Comparison of ENCODE assay signal across 33 cellular contexts in the genomic region with DNA sequence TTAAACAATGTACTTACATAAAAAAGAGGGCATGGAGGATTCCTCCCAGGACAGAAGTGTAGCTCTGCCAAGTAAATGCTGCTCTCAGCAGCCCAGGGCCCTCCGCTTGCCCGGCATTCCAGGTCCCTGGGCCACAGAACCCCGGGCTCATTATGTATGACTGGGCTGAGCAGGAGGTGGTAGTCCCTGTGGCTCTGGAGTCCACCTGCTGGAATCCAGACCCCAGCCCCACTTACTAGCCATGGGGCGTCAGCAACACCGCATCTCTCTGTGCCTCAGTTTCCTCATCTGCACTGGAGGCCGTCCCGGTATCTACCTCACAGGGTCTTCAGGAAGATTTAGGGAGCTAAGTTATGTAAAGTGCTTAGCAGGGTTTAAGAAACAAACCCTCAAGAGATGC.
"Had no signal": no experiment of that assay in that cellular context is flagged by ENCODE, and none has a peak within 500 bp of the region (broad histone marks: within the 10 kb centered on the region; RNA-seq: fewer than 3 reads in every experiment).

No MANE protein-coding gene starts in this region.

- H3K27ac ChIP-seq: adrenal gland, body of pancreas, colonic mucosa, dorsolateral prefrontal cortex, esophagus muscularis mucosa, foreskin keratinocyte, gastrocnemius medialis, WERI-Rb-1 had no signal

- H3K27me3 ChIP-seq: adrenal gland, body of pancreas, colonic mucosa, dorsolateral prefrontal cortex, esophagus muscularis mucosa, foreskin keratinocyte, gastrocnemius medialis had no signal

- H3K9me3 Mint-ChIP-seq: activated B cell treated with CpG ODN at 0.5 μM for 24 hours; activated CD8-positive, alpha-beta T cell treated with anti-CD3 and anti-CD28 coated beads for 36 hours; activated naive CD4-positive, alpha-beta T cell treated with anti-CD3 and anti-CD28 coated beads, Interleukin-2, amount 50 U/mL, for 24 hours; activated naive CD8-positive, alpha-beta T cell treated with anti-CD3 and anti-CD28 coated beads for 36 hours; activated naive CD8-positive, alpha-beta T cell treated with anti-CD3 and anti-CD28 coated beads, Interleukin-2, amount 50 U/mL, for 24 hours; activated T-cell treated with anti-CD3 and anti-CD28 coated beads, Interleukin-2, amount 50 U/mL, for 4 hours; activated T-helper 17 cell treated with anti-CD3 and anti-CD28 coated beads, Interleukin-2, amount 50 U/mL, for 72 hours; dendritic cell treated with granulocyte-macrophage colony-stimulating factor and Interleukin-4, amounts not matched to agents 40 ng/mL and 50 ng/mL, for 4 days; T-cell; T-helper 1 cell treated with Interleukin-12 subunit alpha and Interleukin-12 subunit beta and Interleukin-4 antibody, amounts not matched to agents 30 μg/mL and 1 μg/mL, for 36 hours; T-helper 2 cell treated with Interferon-gamma antibody and Interleukin-4, amounts not matched to agents 5 μg/mL and 100 μg/mL, for 36 hours had no signal

- DNase-seq: activated B cell treated with CpG ODN at 0.5 μM for 24 hours; activated CD4-positive, alpha-beta T cell treated with anti-CD3 and anti-CD28 coated beads for 48 hours; activated CD4-positive, alpha-beta T cell treated with anti-CD3 and anti-CD28 coated beads, Interleukin-2, amount 50 U/mL, for 1 hour; activated CD4-positive, alpha-beta T cell treated with anti-CD3 and anti-CD28 coated beads, Interleukin-2, amount 50 U/mL, for 48 hours; activated CD8-positive, alpha-beta memory T cell treated with anti-CD3 and anti-CD28 coated beads for 24 hours; activated CD8-positive, alpha-beta T cell treated with anti-CD3 and anti-CD28 coated beads for 36 hours; activated effector memory CD4-positive, alpha-beta T cell treated with Interleukin-2 at 50 U/mL for 16 hours; activated gamma-delta T cell treated with Interleukin-2 at 50 U/mL for 16 hours; activated naive CD4-positive, alpha-beta T cell treated with Interleukin-2 at 50 U/mL for 16 hours; activated naive CD8-positive, alpha-beta T cell treated with anti-CD3 and anti-CD28 coated beads for 36 hours; activated naive CD8-positive, alpha-beta T cell treated with anti-CD3 and anti-CD28 coated beads, Interleukin-2, amount 50 U/mL, for 24 hours; activated T-cell treated with anti-CD3 and anti-CD28 coated beads, Interleukin-2, amount 50 U/mL, for 4 hours; adrenal gland; amygdala; body of pancreas; caudate nucleus; colonic mucosa; effector memory CD4-positive, alpha-beta T cell; erythroblast; foreskin keratinocyte; gastrocnemius medialis; glutamatergic neuron; SW 1271; T-cell; T1000; WERI-Rb-1 had no signal

- H3K4me1 ChIP-seq: adrenal gland, colonic mucosa, foreskin keratinocyte had no signal

- H3K27me3 Mint-ChIP-seq: activated CD8-positive, alpha-beta T cell treated with anti-CD3 and anti-CD28 coated beads for 36 hours; activated naive CD4-positive, alpha-beta T cell treated with anti-CD3 and anti-CD28 coated beads, Interleukin-2, amount 50 U/mL, for 24 hours; activated naive CD8-positive, alpha-beta T cell treated with anti-CD3 and anti-CD28 coated beads for 36 hours; activated naive CD8-positive, alpha-beta T cell treated with anti-CD3 and anti-CD28 coated beads, Interleukin-2, amount 50 U/mL, for 24 hours; T-cell had no signal

- H3K4me3 Mint-ChIP-seq: activated B cell treated with CpG ODN at 0.5 μM for 24 hours; activated CD8-positive, alpha-beta T cell treated with anti-CD3 and anti-CD28 coated beads for 36 hours; activated naive CD4-positive, alpha-beta T cell treated with anti-CD3 and anti-CD28 coated beads, Interleukin-2, amount 50 U/mL, for 24 hours; activated naive CD8-positive, alpha-beta T cell treated with anti-CD3 and anti-CD28 coated beads for 36 hours; activated naive CD8-positive, alpha-beta T cell treated with anti-CD3 and anti-CD28 coated beads, Interleukin-2, amount 50 U/mL, for 24 hours; activated T-cell treated with anti-CD3 and anti-CD28 coated beads, Interleukin-2, amount 50 U/mL, for 4 hours; activated T-helper 17 cell treated with anti-CD3 and anti-CD28 coated beads, Interleukin-2, amount 50 U/mL, for 72 hours; dendritic cell treated with granulocyte-macrophage colony-stimulating factor and Interleukin-4, amounts not matched to agents 40 ng/mL and 50 ng/mL, for 4 days; T-cell; T-helper 1 cell treated with Interleukin-12 subunit alpha and Interleukin-12 subunit beta and Interleukin-4 antibody, amounts not matched to agents 30 μg/mL and 1 μg/mL, for 36 hours; T-helper 2 cell treated with Interferon-gamma antibody and Interleukin-4, amounts not matched to agents 5 μg/mL and 100 μg/mL, for 36 hours had no signal

- H3K36me3 ChIP-seq: adrenal gland, colonic mucosa, esophagus muscularis mucosa, gastrocnemius medialis had no signal

- H3K27ac Mint-ChIP-seq: activated B cell treated with CpG ODN at 0.5 μM for 24 hours; activated CD8-positive, alpha-beta T cell treated with anti-CD3 and anti-CD28 coated beads for 36 hours; activated naive CD4-positive, alpha-beta T cell treated with anti-CD3 and anti-CD28 coated beads, Interleukin-2, amount 50 U/mL, for 24 hours; activated naive CD8-positive, alpha-beta T cell treated with anti-CD3 and anti-CD28 coated beads for 36 hours; activated naive CD8-positive, alpha-beta T cell treated with anti-CD3 and anti-CD28 coated beads, Interleukin-2, amount 50 U/mL, for 24 hours; activated T-helper 17 cell treated with anti-CD3 and anti-CD28 coated beads, Interleukin-2, amount 50 U/mL, for 72 hours; dendritic cell treated with granulocyte-macrophage colony-stimulating factor and Interleukin-4, amounts not matched to agents 40 ng/mL and 50 ng/mL, for 4 days; T-cell; T-helper 1 cell treated with Interleukin-12 subunit alpha and Interleukin-12 subunit beta and Interleukin-4 antibody, amounts not matched to agents 30 μg/mL and 1 μg/mL, for 36 hours; T-helper 2 cell treated with Interferon-gamma antibody and Interleukin-4, amounts not matched to agents 5 μg/mL and 100 μg/mL, for 36 hours had no signal

- H3K36me3 Mint-ChIP-seq: activated naive CD8-positive, alpha-beta T cell treated with anti-CD3 and anti-CD28 coated beads for 36 hours; T-cell had no signal

- H3K9me3 ChIP-seq: adrenal gland, body of pancreas, colonic mucosa, esophagus muscularis mucosa, gastrocnemius medialis had no signal

- H3K4me3 ChIP-seq: adrenal gland, body of pancreas, colonic mucosa, dorsolateral prefrontal cortex, esophagus muscularis mucosa, gastrocnemius medialis had no signal
